ENCODE assay signal across 16 cellular contexts in the genomic region with DNA sequence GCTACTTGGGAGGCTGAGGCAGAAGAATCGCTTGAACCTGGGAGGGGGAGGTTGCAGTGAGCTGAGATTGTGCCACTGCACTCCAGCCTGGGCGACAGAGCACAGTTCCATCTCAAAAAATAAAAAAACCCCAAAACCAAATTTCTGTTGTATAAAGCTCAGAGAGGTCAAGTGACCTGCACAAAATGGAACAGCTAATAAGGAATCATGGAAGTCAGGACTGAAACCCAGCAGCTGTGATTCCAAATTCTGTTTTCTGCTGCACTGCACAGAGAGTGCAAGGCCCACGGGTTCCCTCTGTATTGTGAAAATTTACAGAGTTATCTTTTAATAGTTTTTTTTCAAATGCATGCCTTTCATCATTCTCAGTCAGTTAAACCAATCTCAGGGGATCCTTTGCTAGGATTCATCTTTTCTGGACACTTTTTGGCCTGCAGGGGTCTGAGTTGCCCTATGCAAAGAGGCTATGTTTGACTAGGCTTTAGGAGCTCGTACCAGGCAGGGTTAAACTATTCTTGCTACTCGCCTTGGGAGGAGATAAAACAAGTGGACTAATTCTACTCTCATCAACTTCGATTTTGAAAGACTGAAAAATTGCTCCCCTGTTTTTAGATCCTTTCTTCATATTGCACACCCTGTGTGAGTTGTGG.
"Had no signal": no experiment of that assay in that cellular context is flagged by ENCODE, and none has a peak within 500 bp of the region (broad histone marks: within the 10 kb centered on the region; RNA-seq: fewer than 3 reads in every experiment).

No MANE protein-coding gene starts in this region.

- H3K4me3 ChIP-seq: dorsolateral prefrontal cortex, left ventricle myocardium inferior, psoas muscle, upper lobe of left lung had no signal

- FAIRE-seq: endometrium, frontal cortex, keratinocyte had no signal

- H3K27ac Mint-ChIP-seq: activated naive CD4-positive, alpha-beta T cell treated with anti-CD3 and anti-CD28 coated beads, Interleukin-2, amount 50 U/mL, for 24 hours; memory B cell; natural killer cell treated with Interleukin-12 subunit alpha and Interleukin-12 subunit beta and Interleukin-15 and Interleukin-18, amount 100 ng/mL, for 72 hours had no signal

- H3K4me1 ChIP-seq: left ventricle myocardium inferior, psoas muscle, upper lobe of left lung had no signal

- DNase-seq: dorsolateral prefrontal cortex; left ventricle myocardium inferior; occipital lobe; psoas muscle; stimulated activated CD4-positive, alpha-beta T cell treated with anti-CD3 and anti-CD28 coated beads, Interleukin-12 subunit alpha, Interleukin-12 subunit beta, amount 100 ng/mL, for 4 hours; stimulated activated naive CD4-positive, alpha-beta T cell treated with Interleukin-2 at 50 U/mL for 16 hours; T-helper 2 cell; upper lobe of left lung had no signal

- H3K27ac ChIP-seq: dorsolateral prefrontal cortex, left ventricle myocardium inferior, psoas muscle, upper lobe of left lung had no signal

- H3K27me3 ChIP-seq: dorsolateral prefrontal cortex, upper lobe of left lung had no signal

- H3K27me3 Mint-ChIP-seq: activated naive CD4-positive, alpha-beta T cell treated with anti-CD3 and anti-CD28 coated beads, Interleukin-2, amount 50 U/mL, for 24 hours; memory B cell; natural killer cell treated with Interleukin-12 subunit alpha and Interleukin-12 subunit beta and Interleukin-15 and Interleukin-18, amount 100 ng/mL, for 72 hours had no signal

- H3K9me3 Mint-ChIP-seq: activated naive CD4-positive, alpha-beta T cell treated with anti-CD3 and anti-CD28 coated beads, Interleukin-2, amount 50 U/mL, for 24 hours; memory B cell; natural killer cell treated with Interleukin-12 subunit alpha and Interleukin-12 subunit beta and Interleukin-15 and Interleukin-18, amount 100 ng/mL, for 72 hours had no signal

- H3K9me3 ChIP-seq: psoas muscle had no signal

- H3K4me1 Mint-ChIP-seq: activated naive CD4-positive, alpha-beta T cell treated with anti-CD3 and anti-CD28 coated beads, Interleukin-2, amount 50 U/mL, for 24 hours; memory B cell had no signal

- H3K36me3 Mint-ChIP-seq: activated naive CD4-positive, alpha-beta T cell treated with anti-CD3 and anti-CD28 coated beads, Interleukin-2, amount 50 U/mL, for 24 hours; natural killer cell treated with Interleukin-12 subunit alpha and Interleukin-12 subunit beta and Interleukin-15 and Interleukin-18, amount 100 ng/mL, for 72 hours had no signal

- H3K36me3 ChIP-seq: left ventricle myocardium inferior, upper lobe of left lung had no signal

- H3K4me3 Mint-ChIP-seq: activated naive CD4-positive, alpha-beta T cell treated with anti-CD3 and anti-CD28 coated beads, Interleukin-2, amount 50 U/mL, for 24 hours; memory B cell; natural killer cell treated with Interleukin-12 subunit alpha and Interleukin-12 subunit beta and Interleukin-15 and Interleukin-18, amount 100 ng/mL, for 72 hours had no signal

- ATAC-seq: activated CD4-positive, CD25-positive, alpha-beta regulatory T cell treated with anti-CD3 and anti-CD28 coated beads, Interleukin-2, amount 50 U/mL, for 24 hours; esophagus mucosa; natural killer cell treated with Interleukin-12 subunit alpha and Interleukin-12 subunit beta and Interleukin-15 and Interleukin-18, amount 100 ng/mL, for 72 hours; psoas muscle had no signal
